Comparison of ENCODE assay signal across 10 cellular contexts in the genomic region with DNA sequence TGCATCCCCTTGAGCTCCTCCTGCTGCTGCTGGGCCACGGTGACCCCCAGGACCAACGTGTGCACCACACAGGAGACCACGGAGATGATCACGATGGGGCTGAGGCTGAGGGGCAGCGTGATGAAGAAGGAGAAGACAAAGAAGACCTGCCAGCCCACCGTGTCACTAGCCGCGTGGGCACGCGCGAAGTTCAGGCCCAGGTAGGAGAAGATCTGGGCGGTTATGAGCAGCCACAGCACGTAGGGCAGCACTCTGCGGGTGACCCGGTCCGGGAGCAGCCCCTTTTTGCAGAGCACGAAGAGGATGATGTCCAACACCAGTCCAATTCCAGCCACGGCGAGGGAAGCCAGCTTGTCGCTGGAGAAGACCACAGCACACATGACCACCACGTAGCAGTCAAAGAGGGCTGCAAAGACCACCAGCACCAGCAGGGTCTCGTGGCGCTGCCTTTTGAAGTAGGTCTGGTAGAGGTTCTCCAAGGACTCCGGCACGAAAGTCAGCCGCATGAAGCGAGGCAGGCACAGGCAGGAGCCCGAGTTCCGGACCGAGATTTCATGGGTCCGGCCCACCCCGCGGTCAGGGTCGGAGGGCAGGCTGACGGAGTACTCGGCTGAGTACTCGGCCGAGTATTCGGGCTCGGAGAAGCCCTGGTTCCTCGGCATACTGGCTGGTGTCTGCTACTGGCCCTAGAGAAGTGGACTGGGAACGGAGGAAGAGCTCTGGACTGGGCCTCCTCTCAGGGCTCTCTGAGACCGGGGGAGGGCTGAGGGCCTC. TPM values are rescaled to one million over a fixed set of nuclear protein-coding genes. Genes with fewer than 3 reads are reported as not detected.
DNase-seq lines count a peak whose midpoint lies in the region; FAIRE-seq and TF ChIP-seq lines count a peak whose summit lies in the region.
"Had no signal": no experiment of that assay in that cellular context is flagged by ENCODE, and none has a peak within 500 bp of the region (broad histone marks: within the 10 kb centered on the region; RNA-seq: fewer than 3 reads in every experiment).

No MANE protein-coding gene starts in this region.

- no peak for TF ChIP-seq CTCF in GM12864 (IDR thresholded peaks at IDR 0.05; ENCODE audit: low read depth, low read length, missing control alignments)
- no peak for TF ChIP-seq CTCF in fibroblast of mammary gland (conservative IDR thresholded peaks at IDR 0.05; ENCODE audit: control insufficient read depth, insufficient read depth, low read depth, low read length)

- H3K4me3 ChIP-seq in GM12864 (ENCODE audit: low read depth, low read length) (peak overlapping the region; percentile 73), SK-N-MC (peak overlapping the region; percentile 86), fibroblast of mammary gland (ENCODE audit: control insufficient read depth, low read depth, low read length) (peak overlapping the region; percentile 62), skeletal muscle cell (ENCODE audit: low read depth, low read length) (peak overlapping the region; percentile 58)

- no peak for TF ChIP-seq POLR2A in GM12891 (IDR thresholded peaks at IDR 0.05; ENCODE audit: low read depth, low read length)

- no peaks in the 10 kb centered on the region; the same call in 1 of the 2 replicates for H3K36me3 ChIP-seq in SK-N-MC (ENCODE audit: insufficient read depth, low read length)

- H3K9ac ChIP-seq in SK-N-MC (ENCODE audit: insufficient read length): no peak overlapping the region

- H3K27ac ChIP-seq in SK-N-MC: no peak overlapping the region

- no peak for DNase-seq in GM12864 (ENCODE audit: low read depth)
- DNase-seq in SK-N-MC (ENCODE audit: low read depth, low spot score): no peak
- DNase-seq in fibroblast of mammary gland (ENCODE audit: low read depth): no peak
- no peak for DNase-seq in skeletal muscle cell (ENCODE audit: low read depth)
- no peak for DNase-seq in inferior parietal cortex (ENCODE audit: extremely low spot score)
- no peak for DNase-seq in NCI-H187 treated with DMSO at 0.1 percent for 48 hours (lab: John Stamatoyannopoulos, UW)
- no peak for DNase-seq in stimulated activated CD4-positive, alpha-beta T cell treated with anti-CD3 and anti-CD28 coated beads, Interleukin-1b, Interleukin-23, amount 100 ng/mL, for 48 hours
- no peak for DNase-seq in GM12891 (ENCODE audit: insufficient read length, low spot score)
- DNase-seq: NCI-H2107 had no signal

- no peaks in the 10 kb centered on the region for H3K9me3 ChIP-seq in SK-N-MC (ENCODE audit: low read depth, low read length)

- no peak for FAIRE-seq in GM12891 (lab: Jason Lieb, UNC)
- FAIRE-seq: colon had no signal

TF ChIP-seq in GM12891, 5 proteins besides CTCF, POLR2A, EP300 and RAD21:
- TF ChIP-seq SPI1 (IDR thresholded peaks at IDR 0.05; ENCODE audit: low read depth, low read length) (no peak), POLR2AphosphoS5 (IDR thresholded peaks at IDR 0.05; ENCODE audit: low read depth, low read length) (no peak), TAF1 (IDR thresholded peaks at IDR 0.05; ENCODE audit: low read depth, low read length) (no peak), POU2F2 (IDR thresholded peaks at IDR 0.05; ENCODE audit: low read depth, low read length) (no peak), PAX5 (IDR thresholded peaks at IDR 0.05; ENCODE audit: insufficient read depth, low read length, severe bottlenecking) (no peak)

RNA-seq across cellular contexts. Expression of a gene that starts 1.5 kb away (rescaled TPM):
- 95.3 TPM for polyA plus RNA-seq in GM12891 (2012; ENCODE audit: low read depth, missing spikeins)

RNA-seq across cellular contexts. Expression of a gene that starts 53.2 kb away (rescaled TPM):
- 1.2 TPM for polyA plus RNA-seq in GM12891 (2012; ENCODE audit: low read depth, missing spikeins)
